In genomic region chr2:216181953-216182352, GRCh38 we compare ENCODE assay signal across 1 cellular context.
TF ChIP-seq lines count a peak whose summit lies in the region.

No MANE protein-coding gene starts in this region.

TF ChIP-seq in GM23338, 12 proteins besides CTCF, POLR2A, EP300 and RAD21 (continued from another document):
- TF ChIP-seq, protein P1, sequence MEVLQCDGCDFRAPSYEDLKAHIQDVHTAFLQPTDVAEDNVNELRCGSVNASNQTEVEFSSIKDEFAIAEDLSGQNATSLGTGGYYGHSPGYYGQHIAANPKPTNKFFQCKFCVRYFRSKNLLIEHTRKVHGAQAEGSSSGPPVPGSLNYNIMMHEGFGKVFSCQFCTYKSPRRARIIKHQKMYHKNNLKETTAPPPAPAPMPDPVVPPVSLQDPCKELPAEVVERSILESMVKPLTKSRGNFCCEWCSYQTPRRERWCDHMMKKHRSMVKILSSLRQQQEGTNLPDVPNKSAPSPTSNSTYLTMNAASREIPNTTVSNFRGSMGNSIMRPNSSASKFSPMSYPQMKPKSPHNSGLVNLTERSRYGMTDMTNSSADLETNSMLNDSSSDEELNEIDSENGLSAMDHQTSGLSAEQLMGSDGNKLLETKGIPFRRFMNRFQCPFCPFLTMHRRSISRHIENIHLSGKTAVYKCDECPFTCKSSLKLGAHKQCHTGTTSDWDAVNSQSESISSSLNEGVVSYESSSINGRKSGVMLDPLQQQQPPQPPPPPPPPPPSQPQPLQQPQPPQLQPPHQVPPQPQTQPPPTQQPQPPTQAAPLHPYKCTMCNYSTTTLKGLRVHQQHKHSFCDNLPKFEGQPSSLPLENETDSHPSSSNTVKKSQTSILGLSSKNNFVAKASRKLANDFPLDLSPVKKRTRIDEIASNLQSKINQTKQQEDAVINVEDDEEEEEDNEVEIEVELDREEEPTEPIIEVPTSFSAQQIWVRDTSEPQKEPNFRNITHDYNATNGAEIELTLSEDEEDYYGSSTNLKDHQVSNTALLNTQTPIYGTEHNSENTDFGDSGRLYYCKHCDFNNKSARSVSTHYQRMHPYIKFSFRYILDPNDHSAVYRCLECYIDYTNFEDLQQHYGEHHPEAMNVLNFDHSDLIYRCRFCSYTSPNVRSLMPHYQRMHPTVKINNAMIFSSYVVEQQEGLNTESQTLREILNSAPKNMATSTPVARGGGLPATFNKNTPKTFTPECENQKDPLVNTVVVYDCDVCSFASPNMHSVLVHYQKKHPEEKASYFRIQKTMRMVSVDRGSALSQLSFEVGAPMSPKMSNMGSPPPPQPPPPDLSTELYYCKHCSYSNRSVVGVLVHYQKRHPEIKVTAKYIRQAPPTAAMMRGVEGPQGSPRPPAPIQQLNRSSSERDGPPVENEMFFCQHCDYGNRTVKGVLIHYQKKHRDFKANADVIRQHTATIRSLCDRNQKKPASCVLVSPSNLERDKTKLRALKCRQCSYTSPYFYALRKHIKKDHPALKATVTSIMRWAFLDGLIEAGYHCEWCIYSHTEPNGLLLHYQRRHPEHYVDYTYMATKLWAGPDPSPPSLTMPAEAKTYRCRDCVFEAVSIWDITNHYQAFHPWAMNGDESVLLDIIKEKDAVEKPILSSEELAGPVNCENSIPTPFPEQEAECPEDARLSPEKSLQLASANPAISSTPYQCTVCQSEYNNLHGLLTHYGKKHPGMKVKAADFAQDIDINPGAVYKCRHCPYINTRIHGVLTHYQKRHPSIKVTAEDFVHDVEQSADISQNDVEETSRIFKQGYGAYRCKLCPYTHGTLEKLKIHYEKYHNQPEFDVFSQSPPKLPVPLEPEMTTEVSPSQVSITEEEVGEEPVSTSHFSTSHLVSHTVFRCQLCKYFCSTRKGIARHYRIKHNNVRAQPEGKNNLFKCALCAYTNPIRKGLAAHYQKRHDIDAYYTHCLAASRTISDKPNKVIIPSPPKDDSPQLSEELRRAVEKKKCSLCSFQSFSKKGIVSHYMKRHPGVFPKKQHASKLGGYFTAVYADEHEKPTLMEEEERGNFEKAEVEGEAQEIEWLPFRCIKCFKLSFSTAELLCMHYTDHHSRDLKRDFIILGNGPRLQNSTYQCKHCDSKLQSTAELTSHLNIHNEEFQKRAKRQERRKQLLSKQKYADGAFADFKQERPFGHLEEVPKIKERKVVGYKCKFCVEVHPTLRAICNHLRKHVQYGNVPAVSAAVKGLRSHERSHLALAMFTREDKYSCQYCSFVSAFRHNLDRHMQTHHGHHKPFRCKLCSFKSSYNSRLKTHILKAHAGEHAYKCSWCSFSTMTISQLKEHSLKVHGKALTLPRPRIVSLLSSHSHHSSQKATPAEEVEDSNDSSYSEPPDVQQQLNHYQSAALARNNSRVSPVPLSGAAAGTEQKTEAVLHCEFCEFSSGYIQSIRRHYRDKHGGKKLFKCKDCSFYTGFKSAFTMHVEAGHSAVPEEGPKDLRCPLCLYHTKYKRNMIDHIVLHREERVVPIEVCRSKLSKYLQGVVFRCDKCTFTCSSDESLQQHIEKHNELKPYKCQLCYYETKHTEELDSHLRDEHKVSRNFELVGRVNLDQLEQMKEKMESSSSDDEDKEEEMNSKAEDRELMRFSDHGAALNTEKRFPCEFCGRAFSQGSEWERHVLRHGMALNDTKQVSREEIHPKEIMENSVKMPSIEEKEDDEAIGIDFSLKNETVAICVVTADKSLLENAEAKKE (CRISPR knock-in tag; IDR thresholded peaks at IDR 0.05) = no peak
- TF ChIP-seq EZH2 (IDR thresholded peaks at IDR 0.05; ENCODE audit: low read depth, unreplicated experiment) (no peak), POLR2AphosphoS5 (IDR thresholded peaks at IDR 0.05; ENCODE audit: low read depth) (no peak), ZNF331 (CRISPR knock-in tag; IDR thresholded peaks at IDR 0.05; ENCODE audit: low read depth) (no peak), EZH2phosphoT487 (IDR thresholded peaks at IDR 0.05; ENCODE audit: unreplicated experiment) (no peak)
- TF ChIP-seq, protein P2, sequence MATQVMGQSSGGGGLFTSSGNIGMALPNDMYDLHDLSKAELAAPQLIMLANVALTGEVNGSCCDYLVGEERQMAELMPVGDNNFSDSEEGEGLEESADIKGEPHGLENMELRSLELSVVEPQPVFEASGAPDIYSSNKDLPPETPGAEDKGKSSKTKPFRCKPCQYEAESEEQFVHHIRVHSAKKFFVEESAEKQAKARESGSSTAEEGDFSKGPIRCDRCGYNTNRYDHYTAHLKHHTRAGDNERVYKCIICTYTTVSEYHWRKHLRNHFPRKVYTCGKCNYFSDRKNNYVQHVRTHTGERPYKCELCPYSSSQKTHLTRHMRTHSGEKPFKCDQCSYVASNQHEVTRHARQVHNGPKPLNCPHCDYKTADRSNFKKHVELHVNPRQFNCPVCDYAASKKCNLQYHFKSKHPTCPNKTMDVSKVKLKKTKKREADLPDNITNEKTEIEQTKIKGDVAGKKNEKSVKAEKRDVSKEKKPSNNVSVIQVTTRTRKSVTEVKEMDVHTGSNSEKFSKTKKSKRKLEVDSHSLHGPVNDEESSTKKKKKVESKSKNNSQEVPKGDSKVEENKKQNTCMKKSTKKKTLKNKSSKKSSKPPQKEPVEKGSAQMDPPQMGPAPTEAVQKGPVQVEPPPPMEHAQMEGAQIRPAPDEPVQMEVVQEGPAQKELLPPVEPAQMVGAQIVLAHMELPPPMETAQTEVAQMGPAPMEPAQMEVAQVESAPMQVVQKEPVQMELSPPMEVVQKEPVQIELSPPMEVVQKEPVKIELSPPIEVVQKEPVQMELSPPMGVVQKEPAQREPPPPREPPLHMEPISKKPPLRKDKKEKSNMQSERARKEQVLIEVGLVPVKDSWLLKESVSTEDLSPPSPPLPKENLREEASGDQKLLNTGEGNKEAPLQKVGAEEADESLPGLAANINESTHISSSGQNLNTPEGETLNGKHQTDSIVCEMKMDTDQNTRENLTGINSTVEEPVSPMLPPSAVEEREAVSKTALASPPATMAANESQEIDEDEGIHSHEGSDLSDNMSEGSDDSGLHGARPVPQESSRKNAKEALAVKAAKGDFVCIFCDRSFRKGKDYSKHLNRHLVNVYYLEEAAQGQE (IDR thresholded peaks at IDR 0.05; ENCODE audit: unreplicated experiment) = no peak
